ENCODE assay signal across 9 cellular contexts in the genomic region with DNA sequence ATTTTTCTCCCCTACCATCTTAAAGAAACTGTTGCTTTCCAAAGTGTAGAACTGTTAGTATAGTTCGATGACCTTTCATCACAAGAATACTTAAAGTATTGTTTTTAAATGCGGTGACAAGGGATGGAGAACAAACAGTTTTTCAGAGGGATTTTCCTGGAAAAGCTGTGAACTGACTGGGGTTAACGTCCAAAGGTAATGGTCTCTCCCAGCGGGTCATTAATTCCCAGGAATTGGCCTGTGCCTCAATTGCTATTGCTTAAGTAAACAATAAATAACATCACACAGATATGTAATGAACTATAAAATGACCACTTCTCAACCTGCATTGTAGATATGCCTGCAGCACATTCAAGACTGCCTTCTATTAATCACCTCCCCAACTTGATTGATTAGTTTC.
"Had no signal": no experiment of that assay in that cellular context is flagged by ENCODE, and none has a peak within 500 bp of the region (broad histone marks: within the 10 kb centered on the region; RNA-seq: fewer than 3 reads in every experiment).

No MANE protein-coding gene starts in this region.

- H3K4me2 ChIP-seq: GM23338 had no signal

- ATAC-seq: GM23338, K562 had no signal

- H3K27ac Mint-ChIP-seq: GM23338, H9 had no signal

- H2AFZ ChIP-seq: GM23338 had no signal

- H3K4me1 Mint-ChIP-seq: GM23338, H9 had no signal

- H3K4me3 Mint-ChIP-seq: GM23338, H9 had no signal

- DNase-seq: H9, HCEC 1CT, IMR-90, KG1 had no signal

- FAIRE-seq: H1, H54, HTR-8/SVneo, K562 had no signal

- H3K9me3 Mint-ChIP-seq: GM23338, H9 had no signal

- H3K4me3 ChIP-seq: GM23338, K562 had no signal
